ENCODE assay signal across 15 cellular contexts in genomic region chr3:127052121-127052561, GRCh38.
A peak's percentile ranks its signal among the peaks of the same experiment; 100 is the strongest.
DNase-seq lines count a peak whose midpoint lies in the region; ATAC-seq and TF ChIP-seq lines count a peak whose summit lies in the region.
"Had no signal": no experiment of that assay in that cellular context is flagged by ENCODE, and none has a peak within 500 bp of the region (broad histone marks: within the 10 kb centered on the region; RNA-seq: fewer than 3 reads in every experiment).

No MANE protein-coding gene starts in this region.

- intact Hi-C loops in lower lobe of right lung (cut with DNase I) = no loop called here
- intact Hi-C loops in spleen (cut with DNase I; ENCODE audit: low total_unique reads) = no loop called here
- intact Hi-C loops in activated naive CD4-positive, alpha-beta T cell treated with anti-CD3 and anti-CD28 coated beads for 36 hours (cut with micrococcal nuclease) = no loop called here

- peak; percentile 17 for DNase-seq in fibroblast of mammary gland (ENCODE audit: low read depth)
- peak; percentile 78 for DNase-seq in lower lobe of right lung
- DNase-seq in spleen = peak; percentile 76
- no peak for DNase-seq in MM.1S
- DNase-seq in omental fat pad (ENCODE audit: low spot score) = no peak
- no peak for DNase-seq in activated naive CD4-positive, alpha-beta T cell treated with anti-CD3 and anti-CD28 coated beads for 36 hours
- DNase-seq: activated CD8-positive, alpha-beta T cell treated with anti-CD3 and anti-CD28 coated beads for 36 hours; H9; NCI-H2029 treated with DMSO at 0.1 percent for 48 hours; SW 1271 had no signal

- peaks cover 3% of the 10 kb centered on the region for H3K27me3 Mint-ChIP-seq in activated naive CD4-positive, alpha-beta T cell treated with anti-CD3 and anti-CD28 coated beads for 36 hours (ENCODE audit: low read depth)

- H3K36me3 Mint-ChIP-seq in activated naive CD4-positive, alpha-beta T cell treated with anti-CD3 and anti-CD28 coated beads for 36 hours (ENCODE audit: low read depth) = no peaks in the 10 kb centered on the region

- TF ChIP-seq CTCF in C4-2B (conservative IDR thresholded peaks at IDR 0.05) = no peak
- TF ChIP-seq CTCF in fibroblast of mammary gland (conservative IDR thresholded peaks at IDR 0.05; ENCODE audit: control insufficient read depth, insufficient read depth, low read depth, low read length) = no peak
- no peak for TF ChIP-seq CTCF in lower lobe of right lung (IDR thresholded peaks at IDR 0.05)
- TF ChIP-seq CTCF in spleen (IDR thresholded peaks at IDR 0.05 in 8 of 11, conservative IDR thresholded peaks at IDR 0.05 in 3 of 11) = no peak
- no peak for TF ChIP-seq CTCF in MM.1S (IDR thresholded peaks at IDR 0.05; ENCODE audit: low read length)
- TF ChIP-seq CTCF in omental fat pad (IDR thresholded peaks at IDR 0.05) = no peak

- ATAC-seq in lower lobe of right lung (peak; percentile 91 to 92), HG03571 (IDR thresholded peaks at IDR 0.05; ENCODE audit: unreplicated experiment) (no peak), omental fat pad (ENCODE audit: low FRiP score) (no peak)
- ATAC-seq: activated CD8-positive, alpha-beta T cell treated with anti-CD3 and anti-CD28 coated beads for 36 hours; activated T-helper 17 cell treated with anti-CD3 and anti-CD28 coated beads, Interleukin-2, amount 50 U/mL, for 72 hours had no signal

- no peaks in the 10 kb centered on the region for H3K27me3 ChIP-seq in lower lobe of right lung (ENCODE audit: low read depth)
- no peaks in the 10 kb centered on the region for H3K27me3 ChIP-seq in spleen (replicated peaks in 1 of 7)
- peaks cover 16% of the 10 kb centered on the region; the same call in 1 of the 2 replicates for H3K27me3 ChIP-seq in MM.1S (replicated peaks; ENCODE audit: insufficient read depth, low read length)

- no peak overlapping the region for H3K9ac ChIP-seq in MM.1S (ENCODE audit: low read length)

- 57 to 71% (median 67%) methylated on average over 4 to 15 of the region's 15 CpGs for WGBS in spleen, 5 donors

- H3K9me2 ChIP-seq in MM.1S (replicated peaks; ENCODE audit: insufficient read depth, low read length) = no peaks in the 10 kb centered on the region

- H2AFZ ChIP-seq in MM.1S (ENCODE audit: low read length) = no peak overlapping the region

- H3K9me3 ChIP-seq in lower lobe of right lung (peaks cover 5% of the 10 kb centered on the region), spleen (peaks cover 0 to 21% (median 9%) of the 10 kb centered on the region in 8 donors), MM.1S (replicated peaks; ENCODE audit: insufficient read depth, low read length) (no peaks in the 10 kb centered on the region)
- H3K9me3 ChIP-seq: prostate gland had no signal

- no peaks in the 10 kb centered on the region for H3F3A ChIP-seq in MM.1S (ENCODE audit: insufficient read depth, low read length)

- H3K4me3 ChIP-seq in fibroblast of mammary gland (ENCODE audit: control insufficient read depth, low read depth, low read length) = no peak overlapping the region
- no peak overlapping the region for H3K4me3 ChIP-seq in lower lobe of right lung
- H3K4me3 ChIP-seq in spleen = no peak overlapping the region
- no peak overlapping the region for H3K4me3 ChIP-seq in MM.1S (ENCODE audit: low read length)
- H3K4me3 ChIP-seq: coronary artery, prostate gland had no signal

- no peaks in the 10 kb centered on the region for H4K20me1 ChIP-seq in MM.1S (ENCODE audit: insufficient read depth, low read length)

- H3K27ac ChIP-seq in C4-2B = peak overlapping the region; percentile 3; the same call in 1 of the 2 replicates
- H3K27ac ChIP-seq in lower lobe of right lung = peak overlapping the region; percentile 24
- no peak overlapping the region for H3K27ac ChIP-seq in spleen
- no peak overlapping the region for H3K27ac ChIP-seq in MM.1S (ENCODE audit: low read length)
- H3K27ac ChIP-seq: prostate gland had no signal

- peaks cover 7% of the 10 kb centered on the region for H3K9me3 Mint-ChIP-seq in activated naive CD4-positive, alpha-beta T cell treated with anti-CD3 and anti-CD28 coated beads for 36 hours

- CTCF ChIA-PET in activated naive CD4-positive, alpha-beta T cell treated with anti-CD3 and anti-CD28 coated beads for 36 hours (lab: Charles Lee) = no interaction called here

- no peaks in the 10 kb centered on the region for H3K79me2 ChIP-seq in MM.1S (ENCODE audit: low read length)

- TF ChIP-seq POLR2A in spleen (IDR thresholded peaks at IDR 0.05) = no peak

- H3K4me2 ChIP-seq in MM.1S (ENCODE audit: low read depth, low read length) = no peak overlapping the region

- no peaks in the 10 kb centered on the region for H3K4me1 Mint-ChIP-seq in activated naive CD4-positive, alpha-beta T cell treated with anti-CD3 and anti-CD28 coated beads for 36 hours (ENCODE audit: low read depth)
- H3K4me1 Mint-ChIP-seq: activated T-helper 17 cell treated with anti-CD3 and anti-CD28 coated beads, Interleukin-2, amount 50 U/mL, for 72 hours had no signal

- no peak overlapping the region for H3K4me3 Mint-ChIP-seq in activated naive CD4-positive, alpha-beta T cell treated with anti-CD3 and anti-CD28 coated beads for 36 hours
- H3K4me3 Mint-ChIP-seq: activated CD8-positive, alpha-beta T cell treated with anti-CD3 and anti-CD28 coated beads for 36 hours; activated T-helper 17 cell treated with anti-CD3 and anti-CD28 coated beads, Interleukin-2, amount 50 U/mL, for 72 hours; H9 had no signal

- H3K27ac Mint-ChIP-seq in activated naive CD4-positive, alpha-beta T cell treated with anti-CD3 and anti-CD28 coated beads for 36 hours = no peak overlapping the region
- H3K27ac Mint-ChIP-seq: activated CD8-positive, alpha-beta T cell treated with anti-CD3 and anti-CD28 coated beads for 36 hours; activated T-helper 17 cell treated with anti-CD3 and anti-CD28 coated beads, Interleukin-2, amount 50 U/mL, for 72 hours; H9 had no signal

- H3K4me1 ChIP-seq in lower lobe of right lung (peaks cover 7% of the 10 kb centered on the region), spleen (peaks cover 0 to 11% (median 2%) of the 10 kb centered on the region in 6 donors), MM.1S (ENCODE audit: low read length) (no peaks in the 10 kb centered on the region)
- H3K4me1 ChIP-seq: prostate gland had no signal

- no peaks in the 10 kb centered on the region for H3K36me3 ChIP-seq in lower lobe of right lung
- H3K36me3 ChIP-seq in spleen = no peaks in the 10 kb centered on the region
- no peaks in the 10 kb centered on the region for H3K36me3 ChIP-seq in MM.1S (replicated peaks; ENCODE audit: insufficient read depth, low read length)
- H3K36me3 ChIP-seq: prostate gland had no signal

Comparison
In these comparisons a context has a peak if more than half of its experiments do, and no peak if none do; other contexts are left out.
1. H3K27ac ChIP-seq: peak in C4-2B (single experiment) and lower lobe of right lung (single experiment); none in spleen (0 of 8) and MM.1S (single experiment).
2. DNase-seq: peak in fibroblast of mammary gland (single experiment), lower lobe of right lung (single experiment) and spleen (single experiment); none in MM.1S (single experiment), omental fat pad (single experiment) and activated naive CD4-positive, alpha-beta T cell treated with anti-CD3 and anti-CD28 coated beads for 36 hours (single experiment).
3. ATAC-seq: peak in lower lobe of right lung (2 of 2); none in HG03571 (single experiment) and omental fat pad (single experiment).